Comparison of ENCODE assay signal across 14 cellular contexts in the genomic region with DNA sequence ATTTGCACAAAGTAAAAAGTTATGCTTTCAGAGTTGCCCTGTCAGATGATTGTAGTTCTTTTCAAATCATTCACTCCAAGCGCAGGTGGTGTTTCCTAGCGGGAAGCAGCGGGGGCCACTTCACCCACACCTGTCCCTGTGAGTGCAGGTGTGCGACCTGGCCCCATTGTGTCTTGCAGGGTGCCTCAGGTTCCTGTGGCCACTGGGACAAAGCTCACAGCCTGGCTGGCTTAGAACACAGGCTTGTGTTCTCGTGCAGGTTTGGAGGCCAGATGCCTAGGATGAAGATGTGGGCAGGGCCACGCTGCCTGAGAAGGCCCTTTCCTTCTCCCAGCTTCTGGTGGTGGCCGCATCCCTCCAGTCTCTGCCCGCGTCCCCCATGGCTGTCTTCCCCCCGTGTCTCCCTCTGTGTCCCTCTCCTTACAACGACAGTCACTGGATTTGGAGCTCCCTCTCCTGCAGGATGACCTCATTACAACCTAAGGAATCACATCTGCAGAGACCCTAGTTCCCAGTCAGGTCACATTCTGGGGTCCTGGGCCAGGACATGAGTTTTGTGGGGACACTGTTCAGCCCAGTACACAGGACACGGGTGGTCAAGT.
DNase-seq lines count a peak whose midpoint lies in the region; ATAC-seq and TF ChIP-seq lines count a peak whose summit lies in the region.
"Had no signal": no experiment of that assay in that cellular context is flagged by ENCODE, and none has a peak within 500 bp of the region (broad histone marks: within the 10 kb centered on the region; RNA-seq: fewer than 3 reads in every experiment).

No MANE protein-coding gene starts in this region.

- no peaks in the 10 kb centered on the region for H3K9me3 Mint-ChIP-seq in HFFc6
- no peaks in the 10 kb centered on the region for H3K9me3 Mint-ChIP-seq in activated CD4-positive, alpha-beta memory T cell treated with anti-CD3 and anti-CD28 coated beads for 36 hours
- H3K9me3 Mint-ChIP-seq: activated naive CD4-positive, alpha-beta T cell treated with anti-CD3 and anti-CD28 coated beads, Interleukin-2, amount 10 ng/mL, durations not matched to agents 7 days and 5 days; dendritic cell treated with granulocyte-macrophage colony-stimulating factor and Interleukin-4, amounts not matched to agents 40 ng/mL and 50 ng/mL, for 4 days; natural killer cell; stimulated activated naive CD8-positive, alpha-beta T cell treated with anti-CD3 and anti-CD28 coated beads, Interleukin-15, Interleukin-2, amounts not matched to agents 100 ng/mL and 50 ng/mL, for 24 hours had no signal

- H3K27me3 ChIP-seq in esophagus muscularis mucosa (no peaks in the 10 kb centered on the region), gastrocnemius medialis (no peaks in the 10 kb centered on the region)

- H3K27ac ChIP-seq in esophagus muscularis mucosa (replicated peaks in 1 of 4), result no peak overlapping the region
- H3K27ac ChIP-seq in gastrocnemius medialis, result no peak overlapping the region
- H3K27ac ChIP-seq: GM23248 had no signal

- H3K4me1 ChIP-seq in esophagus muscularis mucosa, result peaks cover 0 to 21% (median 6%) of the 10 kb centered on the region in 4 donors
- peaks cover 0 to 2% of the 10 kb centered on the region in 2 donors for H3K4me1 ChIP-seq in gastrocnemius medialis

- peaks cover 19% of the 10 kb centered on the region for H3K27me3 Mint-ChIP-seq in HFFc6 (ENCODE audit: insufficient read depth)
- H3K27me3 Mint-ChIP-seq in activated CD4-positive, alpha-beta memory T cell treated with anti-CD3 and anti-CD28 coated beads for 36 hours, result no peaks in the 10 kb centered on the region
- H3K27me3 Mint-ChIP-seq: activated naive CD4-positive, alpha-beta T cell treated with anti-CD3 and anti-CD28 coated beads, Interleukin-2, amount 10 ng/mL, durations not matched to agents 7 days and 5 days; stimulated activated naive CD8-positive, alpha-beta T cell treated with anti-CD3 and anti-CD28 coated beads, Interleukin-15, Interleukin-2, amounts not matched to agents 100 ng/mL and 50 ng/mL, for 24 hours had no signal

- peaks cover 19% of the 10 kb centered on the region for H3K4me1 Mint-ChIP-seq in HFFc6 (ENCODE audit: low read depth)
- peaks cover 3% of the 10 kb centered on the region for H3K4me1 Mint-ChIP-seq in activated CD4-positive, alpha-beta memory T cell treated with anti-CD3 and anti-CD28 coated beads for 36 hours (ENCODE audit: low read depth)
- H3K4me1 Mint-ChIP-seq: natural killer cell had no signal

- H3K9me3 ChIP-seq in esophagus muscularis mucosa, result no peaks in the 10 kb centered on the region
- H3K9me3 ChIP-seq in gastrocnemius medialis, result no peaks in the 10 kb centered on the region

- 71% methylated on average over 9 of the region's 12 CpGs for WGBS in esophagus muscularis mucosa

- CTCF ChIA-PET in activated CD4-positive, alpha-beta memory T cell treated with anti-CD3 and anti-CD28 coated beads for 36 hours (lab: Charles Lee), result no interaction called here

- POLR2A ChIA-PET in activated CD4-positive, alpha-beta memory T cell treated with anti-CD3 and anti-CD28 coated beads for 36 hours (lab: Charles Lee), result no interaction called here

- no peak for TF ChIP-seq EP300 in esophagus muscularis mucosa (IDR thresholded peaks at IDR 0.05)

- H3K4me3 ChIP-seq in esophagus muscularis mucosa (no peak overlapping the region), gastrocnemius medialis (no peak overlapping the region)
- H3K4me3 ChIP-seq: GM23248 had no signal

- in situ Hi-C loops in gastrocnemius medialis (cut with MboI; ENCODE audit: low sequenced_read_pairs in 4 of 4), result no loop called here
- in situ Hi-C loops in GM13977 (cut with MboI; ENCODE audit: low pct_unique_long_range_greater_than_20kb, low sequenced_read_pairs, unreplicated experiment), result no loop called here

- intact Hi-C loops in esophagus muscularis mucosa (cut with DNase I) (no loop called here), gastrocnemius medialis (cut with DNase I; ENCODE audit: low total_unique reads) (no loop called here)
- intact Hi-C loops in activated CD4-positive, alpha-beta memory T cell treated with anti-CD3 and anti-CD28 coated beads for 36 hours (cut with micrococcal nuclease), result no loop called here

- ATAC-seq in gastrocnemius medialis, result peak; percentile 23 to 55
- no peak for ATAC-seq in GM19351 (IDR thresholded peaks at IDR 0.05; ENCODE audit: unreplicated experiment)
- ATAC-seq: natural killer cell had no signal

- DNase-seq in HFFc6 (no peak), NCI-H69 (lab: John Stamatoyannopoulos, UW) (peak; percentile 57), esophagus muscularis mucosa (ENCODE audit: extremely low spot score) (no peak), gastrocnemius medialis (no peak), GM13977 (ENCODE audit: low spot score) (no peak)
- DNase-seq in activated CD4-positive, alpha-beta memory T cell treated with anti-CD3 and anti-CD28 coated beads for 36 hours, result no peak
- DNase-seq: activated CD4-positive, alpha-beta T cell treated with anti-CD3 and anti-CD28 coated beads, Interleukin-2, amount 50 U/mL, for 4 hours; activated naive CD4-positive, alpha-beta T cell treated with anti-CD3 and anti-CD28 coated beads, Interleukin-2, amount 10 ng/mL, durations not matched to agents 7 days and 5 days; GM23248; natural killer cell; SHP77 treated with DMSO at 0.1 percent for 48 hours had no signal

- H3K27ac Mint-ChIP-seq in HFFc6, result no peak overlapping the region
- H3K27ac Mint-ChIP-seq in activated CD4-positive, alpha-beta memory T cell treated with anti-CD3 and anti-CD28 coated beads for 36 hours, result no peak overlapping the region
- H3K27ac Mint-ChIP-seq: activated naive CD4-positive, alpha-beta T cell treated with anti-CD3 and anti-CD28 coated beads, Interleukin-2, amount 10 ng/mL, durations not matched to agents 7 days and 5 days; dendritic cell treated with granulocyte-macrophage colony-stimulating factor and Interleukin-4, amounts not matched to agents 40 ng/mL and 50 ng/mL, for 4 days; natural killer cell; stimulated activated naive CD8-positive, alpha-beta T cell treated with anti-CD3 and anti-CD28 coated beads, Interleukin-15, Interleukin-2, amounts not matched to agents 100 ng/mL and 50 ng/mL, for 24 hours had no signal

- H3K36me3 ChIP-seq in esophagus muscularis mucosa (peaks cover 0 to 5% (median under 1%) of the 10 kb centered on the region in 4 donors), gastrocnemius medialis (no peaks in the 10 kb centered on the region)

- TF ChIP-seq CTCF in HFFc6 (IDR thresholded peaks at IDR 0.05) (peak; percentile 32; the same call in 1 of the 2 replicates), esophagus muscularis mucosa (IDR thresholded peaks at IDR 0.05) (peak in 2 of 3 experiments; percentile 21 to 27), gastrocnemius medialis (IDR thresholded peaks at IDR 0.05 in 4 of 5, conservative IDR thresholded peaks at IDR 0.05 in 1 of 5) (peak in 2 of 5 experiments; percentile 28 to 36), GM13977 (IDR thresholded peaks at IDR 0.05; ENCODE audit: extremely low read depth, insufficient read depth, missing control alignments) (no peak)

- no peak for TF ChIP-seq POLR2A in esophagus muscularis mucosa (IDR thresholded peaks at IDR 0.05; ENCODE audit: low read depth)
- no peak for TF ChIP-seq POLR2A in gastrocnemius medialis (IDR thresholded peaks at IDR 0.05)

- H3K4me3 Mint-ChIP-seq in HFFc6, result no peak overlapping the region
- no peak overlapping the region for H3K4me3 Mint-ChIP-seq in activated CD4-positive, alpha-beta memory T cell treated with anti-CD3 and anti-CD28 coated beads for 36 hours
- H3K4me3 Mint-ChIP-seq: activated naive CD4-positive, alpha-beta T cell treated with anti-CD3 and anti-CD28 coated beads, Interleukin-2, amount 10 ng/mL, durations not matched to agents 7 days and 5 days; dendritic cell treated with granulocyte-macrophage colony-stimulating factor and Interleukin-4, amounts not matched to agents 40 ng/mL and 50 ng/mL, for 4 days; natural killer cell; stimulated activated naive CD8-positive, alpha-beta T cell treated with anti-CD3 and anti-CD28 coated beads, Interleukin-15, Interleukin-2, amounts not matched to agents 100 ng/mL and 50 ng/mL, for 24 hours had no signal

- no peaks in the 10 kb centered on the region for H3K36me3 Mint-ChIP-seq in HFFc6 (ENCODE audit: low read depth)
- H3K36me3 Mint-ChIP-seq in activated CD4-positive, alpha-beta memory T cell treated with anti-CD3 and anti-CD28 coated beads for 36 hours, result no peaks in the 10 kb centered on the region
- H3K36me3 Mint-ChIP-seq: activated naive CD4-positive, alpha-beta T cell treated with anti-CD3 and anti-CD28 coated beads, Interleukin-2, amount 10 ng/mL, durations not matched to agents 7 days and 5 days; natural killer cell had no signal
